Comparison of ENCODE assay signal across 8 cellular contexts in the genomic region with DNA sequence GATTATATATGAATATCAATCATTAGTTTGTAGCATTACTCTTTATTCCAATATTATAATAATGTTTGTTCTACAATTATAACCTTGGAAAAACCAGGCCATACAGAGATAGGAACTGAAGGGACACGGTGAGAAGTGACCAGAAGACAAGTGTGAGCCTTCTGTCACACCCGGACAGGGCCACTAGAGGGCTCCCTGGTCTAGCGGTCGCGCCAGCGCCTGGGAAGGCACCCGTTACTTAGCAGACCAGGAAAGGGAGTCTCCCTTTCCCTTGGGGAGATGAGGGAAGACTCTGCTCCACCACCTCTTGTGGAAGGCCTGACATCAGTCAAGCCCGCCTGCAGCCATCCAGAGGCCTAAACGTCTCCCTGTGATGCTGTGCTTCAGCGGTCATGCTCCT. TPM values are rescaled to one million over a fixed set of nuclear protein-coding genes. Genes with fewer than 3 reads are reported as not detected.
A peak's percentile ranks its signal among the peaks of the same experiment; 100 is the strongest.
DNase-seq lines count a peak whose midpoint lies in the region; ATAC-seq and TF ChIP-seq lines count a peak whose summit lies in the region.
"Not testable (repeated sequence)": the region's sequence is repeated elsewhere in the genome, so short reads cannot be mapped to it uniquely, and the experiment has no call there.

No MANE protein-coding gene starts in this region.

- peaks cover 38% of the 10 kb centered on the region for H3K36me3 Mint-ChIP-seq in HFFc6 (ENCODE audit: low read depth)
- H3K36me3 Mint-ChIP-seq in activated naive CD4-positive, alpha-beta T cell treated with anti-CD3 and anti-CD28 coated beads for 36 hours (ENCODE audit: low read depth) = peaks cover 31% of the 10 kb centered on the region

- intact Hi-C loops in activated naive CD4-positive, alpha-beta T cell treated with anti-CD3 and anti-CD28 coated beads for 36 hours (cut with micrococcal nuclease); left cardiac atrium (cut with DNase I): not testable (repeated sequence)

- not testable (repeated sequence) for H3K4me3 Mint-ChIP-seq in HFFc6; activated naive CD4-positive, alpha-beta T cell treated with anti-CD3 and anti-CD28 coated beads for 36 hours

- peak; percentile 34 for TF ChIP-seq CTCF in HFFc6 (IDR thresholded peaks at IDR 0.05)
- TF ChIP-seq CTCF in epithelial cell of esophagus (IDR thresholded peaks at IDR 0.05; ENCODE audit: insufficient read depth, low read depth, low read length, missing control alignments) = peak; percentile 35

- not testable (repeated sequence) for ATAC-seq in left cardiac atrium

- DNase-seq in DMS 273 (lab: John Stamatoyannopoulos, UW; ENCODE audit: unreplicated experiment) (peak; percentile 16), OCI-M1 (lab: John Stamatoyannopoulos, UW) (peak; percentile 4), epithelial cell of esophagus (ENCODE audit: low read depth) (peak; percentile 25), left cardiac atrium (peak; percentile 54), midbrain (lab: John Stamatoyannopoulos, UW) (peak; percentile 49), superior temporal gyrus (ENCODE audit: extremely low spot score) (peak; percentile 11)
- DNase-seq in HFFc6 = not testable (repeated sequence)
- DNase-seq in activated naive CD4-positive, alpha-beta T cell treated with anti-CD3 and anti-CD28 coated beads for 36 hours = peak; percentile 12

- not testable (repeated sequence) for H3K27me3 Mint-ChIP-seq in HFFc6 (ENCODE audit: insufficient read depth); activated naive CD4-positive, alpha-beta T cell treated with anti-CD3 and anti-CD28 coated beads for 36 hours (ENCODE audit: low read depth)

- H3K27ac Mint-ChIP-seq in HFFc6; activated naive CD4-positive, alpha-beta T cell treated with anti-CD3 and anti-CD28 coated beads for 36 hours: not testable (repeated sequence)

- H3K4me3 ChIP-seq in epithelial cell of esophagus (ENCODE audit: low read length) = not testable (repeated sequence)

- H3K9me3 Mint-ChIP-seq in HFFc6 = peaks cover 48% of the 10 kb centered on the region
- H3K9me3 Mint-ChIP-seq in activated naive CD4-positive, alpha-beta T cell treated with anti-CD3 and anti-CD28 coated beads for 36 hours = peaks cover 22% of the 10 kb centered on the region

- CTCF ChIA-PET in activated naive CD4-positive, alpha-beta T cell treated with anti-CD3 and anti-CD28 coated beads for 36 hours (lab: Charles Lee) = interaction anchor here (0.7 to 1.6 kb wide), 2 partner anchors 122 to 217 kb away, joined by 3 to 5 read pairs; a partner anchor contains a TSS

- not testable (repeated sequence) for H3K4me1 Mint-ChIP-seq in HFFc6 (ENCODE audit: low read depth); activated naive CD4-positive, alpha-beta T cell treated with anti-CD3 and anti-CD28 coated beads for 36 hours (ENCODE audit: low read depth)

RNA-seq across cellular contexts. Expression of a gene that starts 7.8 kb away (rescaled TPM):
- 10 to 100 TPM in 1 of 6 experiments, 1 to 10 TPM in 5; 6.2 to 11.8 (median 7.6) TPM for total RNA-seq in HFFc6 (2021; fragmentation: NEBNext Ultra II Directional; extraction: Animal tissue kit (Norgen Biotek cat#: 25700))
- total RNA-seq in activated naive CD4-positive, alpha-beta T cell treated with anti-CD3 and anti-CD28 coated beads for 36 hours = 1 to 10 TPM; 4.3 to 5.3 TPM
- total RNA-seq in left cardiac atrium = 10 to 100 TPM; 12.4 to 14.0 TPM

RNA-seq across cellular contexts. Expression of a gene that starts 22.2 kb away (rescaled TPM):
- total RNA-seq in HFFc6 (2021; fragmentation: NEBNext Ultra II Directional; extraction: Animal tissue kit (Norgen Biotek cat#: 25700)) = 1 to 10 TPM; 5.9 to 6.6 (median 6.1) TPM
- 10 to 100 TPM in 1 of 2 experiments, 1 to 10 TPM in 1; 8.4 to 12.2 TPM for total RNA-seq in activated naive CD4-positive, alpha-beta T cell treated with anti-CD3 and anti-CD28 coated beads for 36 hours
- total RNA-seq in left cardiac atrium = 1 to 10 TPM; 5.0 to 6.1 TPM
